Comparison of ENCODE assay signal across 3 cellular contexts in the genomic region with DNA sequence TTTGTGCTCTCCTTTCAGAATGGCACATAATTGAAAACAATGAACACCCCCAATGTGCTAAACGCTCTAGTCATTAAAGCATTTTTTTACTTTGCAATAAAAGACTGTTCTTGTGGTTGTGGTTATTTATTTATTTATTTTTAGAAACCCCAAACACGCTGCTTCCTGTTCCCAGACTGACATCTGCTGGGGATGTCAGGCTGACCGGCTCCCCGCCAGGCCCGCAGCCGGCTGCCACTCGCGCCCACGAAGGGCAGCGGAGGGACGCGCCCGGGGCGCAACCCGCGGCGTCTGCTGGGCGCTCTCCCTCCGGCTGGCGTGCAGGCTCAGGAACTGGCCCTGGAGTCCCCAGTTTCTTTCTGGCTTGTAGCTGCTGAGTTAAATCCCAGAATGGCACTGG.
TF ChIP-seq lines count a peak whose summit lies in the region.

No MANE protein-coding gene starts in this region.

TF ChIP-seq in SK-N-SH, 30 proteins besides CTCF, POLR2A, EP300 and RAD21:
- TF ChIP-seq, protein P1, sequence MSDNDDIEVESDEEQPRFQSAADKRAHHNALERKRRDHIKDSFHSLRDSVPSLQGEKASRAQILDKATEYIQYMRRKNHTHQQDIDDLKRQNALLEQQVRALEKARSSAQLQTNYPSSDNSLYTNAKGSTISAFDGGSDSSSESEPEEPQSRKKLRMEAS (IDR thresholded peaks at IDR 0.05; ENCODE audit: low read depth), result no peak
- TF ChIP-seq SMC3 (IDR thresholded peaks at IDR 0.05; ENCODE audit: low read depth, low read length), result 0 out of 2 replicates have a peak, but pooled peaks have one; percentile 9

TF ChIP-seq in SK-N-SH treated with all-trans-retinoic acid at 6 μM for 48 hours, 23 proteins besides CTCF, POLR2A, EP300 and RAD21:
- no peak for TF ChIP-seq BACH2 (CRISPR knock-in tag; IDR thresholded peaks at IDR 0.05; ENCODE audit: borderline replicate concordance)
- no peak for TF ChIP-seq ZNF8 (CRISPR knock-in tag; IDR thresholded peaks at IDR 0.05)
- no peak for TF ChIP-seq TCF4 (CRISPR knock-in tag; IDR thresholded peaks at IDR 0.05; ENCODE audit: borderline replicate concordance)
- TF ChIP-seq ZFP3 (CRISPR knock-in tag; IDR thresholded peaks at IDR 0.05), result no peak
- no peak for TF ChIP-seq SNAI2 (CRISPR knock-in tag; IDR thresholded peaks at IDR 0.05)
- TF ChIP-seq, protein P2, sequence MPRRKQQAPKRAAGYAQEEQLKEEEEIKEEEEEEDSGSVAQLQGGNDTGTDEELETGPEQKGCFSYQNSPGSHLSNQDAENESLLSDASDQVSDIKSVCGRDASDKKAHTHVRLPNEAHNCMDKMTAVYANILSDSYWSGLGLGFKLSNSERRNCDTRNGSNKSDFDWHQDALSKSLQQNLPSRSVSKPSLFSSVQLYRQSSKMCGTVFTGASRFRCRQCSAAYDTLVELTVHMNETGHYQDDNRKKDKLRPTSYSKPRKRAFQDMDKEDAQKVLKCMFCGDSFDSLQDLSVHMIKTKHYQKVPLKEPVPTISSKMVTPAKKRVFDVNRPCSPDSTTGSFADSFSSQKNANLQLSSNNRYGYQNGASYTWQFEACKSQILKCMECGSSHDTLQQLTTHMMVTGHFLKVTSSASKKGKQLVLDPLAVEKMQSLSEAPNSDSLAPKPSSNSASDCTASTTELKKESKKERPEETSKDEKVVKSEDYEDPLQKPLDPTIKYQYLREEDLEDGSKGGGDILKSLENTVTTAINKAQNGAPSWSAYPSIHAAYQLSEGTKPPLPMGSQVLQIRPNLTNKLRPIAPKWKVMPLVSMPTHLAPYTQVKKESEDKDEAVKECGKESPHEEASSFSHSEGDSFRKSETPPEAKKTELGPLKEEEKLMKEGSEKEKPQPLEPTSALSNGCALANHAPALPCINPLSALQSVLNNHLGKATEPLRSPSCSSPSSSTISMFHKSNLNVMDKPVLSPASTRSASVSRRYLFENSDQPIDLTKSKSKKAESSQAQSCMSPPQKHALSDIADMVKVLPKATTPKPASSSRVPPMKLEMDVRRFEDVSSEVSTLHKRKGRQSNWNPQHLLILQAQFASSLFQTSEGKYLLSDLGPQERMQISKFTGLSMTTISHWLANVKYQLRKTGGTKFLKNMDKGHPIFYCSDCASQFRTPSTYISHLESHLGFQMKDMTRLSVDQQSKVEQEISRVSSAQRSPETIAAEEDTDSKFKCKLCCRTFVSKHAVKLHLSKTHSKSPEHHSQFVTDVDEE (CRISPR knock-in tag; IDR thresholded peaks at IDR 0.05), result no peak
- no peak for TF ChIP-seq ZC3H10 (CRISPR knock-in tag; IDR thresholded peaks at IDR 0.05)
- TF ChIP-seq, protein P3, sequence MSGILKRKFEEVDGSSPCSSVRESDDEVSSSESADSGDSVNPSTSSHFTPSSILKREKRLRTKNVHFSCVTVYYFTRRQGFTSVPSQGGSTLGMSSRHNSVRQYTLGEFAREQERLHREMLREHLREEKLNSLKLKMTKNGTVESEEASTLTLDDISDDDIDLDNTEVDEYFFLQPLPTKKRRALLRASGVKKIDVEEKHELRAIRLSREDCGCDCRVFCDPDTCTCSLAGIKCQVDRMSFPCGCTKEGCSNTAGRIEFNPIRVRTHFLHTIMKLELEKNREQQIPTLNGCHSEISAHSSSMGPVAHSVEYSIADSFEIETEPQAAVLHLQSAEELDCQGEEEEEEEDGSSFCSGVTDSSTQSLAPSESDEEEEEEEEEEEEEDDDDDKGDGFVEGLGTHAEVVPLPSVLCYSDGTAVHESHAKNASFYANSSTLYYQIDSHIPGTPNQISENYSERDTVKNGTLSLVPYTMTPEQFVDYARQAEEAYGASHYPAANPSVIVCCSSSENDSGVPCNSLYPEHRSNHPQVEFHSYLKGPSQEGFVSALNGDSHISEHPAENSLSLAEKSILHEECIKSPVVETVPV (CRISPR knock-in tag; IDR thresholded peaks at IDR 0.05), result no peak
- no peak for TF ChIP-seq PPARA (CRISPR knock-in tag; IDR thresholded peaks at IDR 0.05; ENCODE audit: borderline replicate concordance)
- TF ChIP-seq, protein P4, sequence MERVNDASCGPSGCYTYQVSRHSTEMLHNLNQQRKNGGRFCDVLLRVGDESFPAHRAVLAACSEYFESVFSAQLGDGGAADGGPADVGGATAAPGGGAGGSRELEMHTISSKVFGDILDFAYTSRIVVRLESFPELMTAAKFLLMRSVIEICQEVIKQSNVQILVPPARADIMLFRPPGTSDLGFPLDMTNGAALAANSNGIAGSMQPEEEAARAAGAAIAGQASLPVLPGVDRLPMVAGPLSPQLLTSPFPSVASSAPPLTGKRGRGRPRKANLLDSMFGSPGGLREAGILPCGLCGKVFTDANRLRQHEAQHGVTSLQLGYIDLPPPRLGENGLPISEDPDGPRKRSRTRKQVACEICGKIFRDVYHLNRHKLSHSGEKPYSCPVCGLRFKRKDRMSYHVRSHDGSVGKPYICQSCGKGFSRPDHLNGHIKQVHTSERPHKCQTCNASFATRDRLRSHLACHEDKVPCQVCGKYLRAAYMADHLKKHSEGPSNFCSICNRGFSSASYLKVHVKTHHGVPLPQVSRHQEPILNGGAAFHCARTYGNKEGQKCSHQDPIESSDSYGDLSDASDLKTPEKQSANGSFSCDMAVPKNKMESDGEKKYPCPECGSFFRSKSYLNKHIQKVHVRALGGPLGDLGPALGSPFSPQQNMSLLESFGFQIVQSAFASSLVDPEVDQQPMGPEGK (CRISPR knock-in tag; IDR thresholded peaks at IDR 0.05; ENCODE audit: borderline replicate concordance), result no peak
- TF ChIP-seq ARNTL (CRISPR knock-in tag; IDR thresholded peaks at IDR 0.05; ENCODE audit: borderline replicate concordance, low read depth), result no peak
- no peak for TF ChIP-seq ZNF565 (CRISPR knock-in tag; conservative IDR thresholded peaks at IDR 0.05; ENCODE audit: low read depth)
TF ChIP-seq in SK-N-SH treated with all-trans-retinoic acid at 6 μM for 48 hours: peak in this region for 0.

TF ChIP-seq in IMR-90, 13 proteins besides CTCF, POLR2A, EP300 and RAD21:
- no peak for TF ChIP-seq CEBPB (IDR thresholded peaks at IDR 0.05; ENCODE audit: low read depth, low read length)
- no peak for TF ChIP-seq CHD1 (IDR thresholded peaks at IDR 0.05; ENCODE audit: low read depth, low read length)
- TF ChIP-seq MAZ (IDR thresholded peaks at IDR 0.05; ENCODE audit: borderline replicate concordance, low read depth, low read length), result no peak
